22 cellular contexts compared by ENCODE assay signal in genomic region chr3:81689617-81690016, GRCh38.
"Had no signal": no experiment of that assay in that cellular context is flagged by ENCODE, and none has a peak within 500 bp of the region (broad histone marks: within the 10 kb centered on the region; RNA-seq: fewer than 3 reads in every experiment).

No MANE protein-coding gene starts in this region.

- H3K9me3 ChIP-seq: colonic mucosa, esophagus muscularis mucosa, gastroesophageal sphincter, heart left ventricle, left lung, lower lobe of right lung had no signal

- H3K4me3 Mint-ChIP-seq: dendritic cell treated with granulocyte-macrophage colony-stimulating factor and Interleukin-4, amounts not matched to agents 40 ng/mL and 50 ng/mL, for 4 days; effector memory CD8-positive, alpha-beta T cell; naive thymus-derived CD4-positive, alpha-beta T cell had no signal

- H3K4me2 ChIP-seq: hepatocyte had no signal

- FAIRE-seq: endothelial cell of umbilical vein, frontal cortex, islet of Langerhans, keratinocyte had no signal

- ATAC-seq: effector memory CD8-positive, alpha-beta T cell; foreskin keratinocyte; gastroesophageal sphincter; heart left ventricle; left cardiac atrium; left lung; left ventricle myocardium superior; lower lobe of right lung; naive thymus-derived CD4-positive, alpha-beta T cell had no signal

- H3K27ac Mint-ChIP-seq: dendritic cell treated with granulocyte-macrophage colony-stimulating factor and Interleukin-4, amounts not matched to agents 40 ng/mL and 50 ng/mL, for 4 days; effector memory CD8-positive, alpha-beta T cell; naive thymus-derived CD4-positive, alpha-beta T cell had no signal

- H3K9me3 Mint-ChIP-seq: effector memory CD8-positive, alpha-beta T cell had no signal

- H2AFZ ChIP-seq: hepatocyte had no signal

- H3K79me2 ChIP-seq: hepatocyte had no signal

- DNase-seq: colonic mucosa; cortex of kidney; effector CD8-positive, alpha-beta T cell; effector memory CD8-positive, alpha-beta T cell; foreskin keratinocyte; heart left ventricle; hypothalamus; left cardiac atrium; left lung; left ventricle myocardium superior; lower lobe of right lung; mesenchymal stem cell; midbrain; naive thymus-derived CD4-positive, alpha-beta T cell had no signal

- H3K4me1 ChIP-seq: colonic mucosa, esophagus muscularis mucosa, foreskin keratinocyte, gastroesophageal sphincter, left lung, lower lobe of right lung had no signal

- H3K27me3 Mint-ChIP-seq: dendritic cell treated with granulocyte-macrophage colony-stimulating factor and Interleukin-4, amounts not matched to agents 40 ng/mL and 50 ng/mL, for 4 days; effector memory CD8-positive, alpha-beta T cell; naive thymus-derived CD4-positive, alpha-beta T cell had no signal

- H3K36me3 ChIP-seq: colonic mucosa, gastroesophageal sphincter, lower lobe of right lung had no signal

- H3K27ac ChIP-seq: colonic mucosa, esophagus muscularis mucosa, foreskin keratinocyte, gastroesophageal sphincter, heart left ventricle, hepatocyte, left lung, lower lobe of right lung had no signal

- H3K4me3 ChIP-seq: colonic mucosa, esophagus muscularis mucosa, gastroesophageal sphincter, heart left ventricle, hepatocyte, left lung, lower lobe of right lung had no signal

- H3K27me3 ChIP-seq: colonic mucosa, esophagus muscularis mucosa, foreskin keratinocyte, gastroesophageal sphincter, heart left ventricle, hepatocyte, left lung had no signal
